12 cellular contexts compared by ENCODE assay signal in genomic region chr12:43551271-43551970, GRCh38. TPM values are rescaled to one million over a fixed set of nuclear protein-coding genes. Genes with fewer than 3 reads are reported as not detected.
DNase-seq lines count a peak whose midpoint lies in the region; ATAC-seq, FAIRE-seq and TF ChIP-seq lines count a peak whose summit lies in the region.
"Had no signal": no experiment of that assay in that cellular context is flagged by ENCODE, and none has a peak within 500 bp of the region (broad histone marks: within the 10 kb centered on the region; RNA-seq: fewer than 3 reads in every experiment).

No MANE protein-coding gene starts in this region.

- TF ChIP-seq CTCF in astrocyte of the spinal cord (IDR thresholded peaks at IDR 0.05; ENCODE audit: low read depth, low read length) (no peak), keratinocyte (optimal IDR thresholded peaks at IDR 0.05 in 1 of 3, IDR thresholded peaks at IDR 0.05 in 1 of 3, conservative IDR thresholded peaks at IDR 0.05 in 1 of 3; ENCODE audit: extremely low read depth in 1 of 3, insufficient read depth in 2 of 3, low read length in 3 of 3) (no peak), Peyer's patch (IDR thresholded peaks at IDR 0.05) (no peak)
- TF ChIP-seq CTCF in CD4-positive, alpha-beta T cell (IDR thresholded peaks at IDR 0.05) = no peak

- H3K9me3 ChIP-seq in keratinocyte (ENCODE audit: control insufficient read depth, low read depth, low read length) (no peaks in the 10 kb centered on the region), skeletal muscle satellite cell (replicated peaks; ENCODE audit: low read length) (no peaks in the 10 kb centered on the region), Peyer's patch (no peaks in the 10 kb centered on the region)
- H3K9me3 ChIP-seq in CD4-positive, alpha-beta T cell (ENCODE audit: control insufficient read depth, low read length) = peaks cover 10% of the 10 kb centered on the region

- DNase-seq in HTR-8/SVneo (ENCODE audit: insufficient read length, low spot score) (peak; percentile 8), astrocyte of the spinal cord (ENCODE audit: low read depth, low spot score) (no peak), keratinocyte (ENCODE audit: low read depth, low spot score) (no peak), Peyer's patch (no peak), HPDE6-E6E7 (ENCODE audit: extremely low spot score) (no peak), substantia nigra (lab: John Stamatoyannopoulos, UW) (no peak)
- no peak for DNase-seq in CD4-positive, alpha-beta T cell
- DNase-seq: activated CD4-positive, alpha-beta T cell treated with anti-CD3 and anti-CD28 coated beads, Interleukin-2, amount 10 ng/mL, durations not matched to agents 24 days and 14 days; activated gamma-delta T cell had no signal

- H3K36me3 ChIP-seq in keratinocyte (ENCODE audit: control insufficient read depth in 2 of 2, extremely low read depth in 1 of 2, insufficient read depth in 2 of 2, low read length in 2 of 2) (no peaks in the 10 kb centered on the region), skeletal muscle satellite cell (ENCODE audit: insufficient read depth, low read length) (no peaks in the 10 kb centered on the region), Peyer's patch (no peaks in the 10 kb centered on the region)

- in situ Hi-C loops in astrocyte of the spinal cord (cut with HindIII; ENCODE audit: low sequenced_read_pairs) = no loop called here

- H3K36me3 Mint-ChIP-seq in CD4-positive, alpha-beta T cell (ENCODE audit: low read depth) = peaks cover 4% of the 10 kb centered on the region

- CTCF ChIA-PET in CD4-positive, alpha-beta T cell (lab: Charles Lee) = no interaction called here

- POLR2A ChIA-PET in CD4-positive, alpha-beta T cell (lab: Charles Lee) = no interaction called here

- peaks cover 27% of the 10 kb centered on the region for H3K27me3 ChIP-seq in keratinocyte (ENCODE audit: control insufficient read depth, extremely low read depth, insufficient read depth, low read length)
- peaks cover 36% of the 10 kb centered on the region for H3K27me3 ChIP-seq in skeletal muscle satellite cell (ENCODE audit: control insufficient read depth, insufficient read depth, low read length)
- no peaks in the 10 kb centered on the region for H3K27me3 ChIP-seq in Peyer's patch
- H3K27me3 ChIP-seq in CD4-positive, alpha-beta T cell (ENCODE audit: control insufficient read depth, insufficient read depth, low read length) = peaks cover 27% of the 10 kb centered on the region

- H3K27ac ChIP-seq in keratinocyte (ENCODE audit: control insufficient read depth, insufficient read depth, low read length) (no peak overlapping the region), Peyer's patch (no peak overlapping the region), substantia nigra (ENCODE audit: low read depth, low read length, poor library complexity, severe bottlenecking) (no peak overlapping the region)
- H3K27ac ChIP-seq in CD4-positive, alpha-beta T cell (ENCODE audit: low read depth, low read length) = no peak overlapping the region

- TF ChIP-seq POLR2A in Peyer's patch (IDR thresholded peaks at IDR 0.05) = no peak

- H4K20me1 ChIP-seq in keratinocyte (ENCODE audit: control insufficient read depth, extremely low read depth, insufficient read depth, low read length) = no peaks in the 10 kb centered on the region

- H3K4me3 ChIP-seq in astrocyte of the spinal cord (ENCODE audit: low read depth, low read length) = peak overlapping the region; percentile 31
- no peak overlapping the region for H3K4me3 ChIP-seq in keratinocyte (ENCODE audit: control insufficient read depth in 2 of 3, extremely low read depth in 1 of 3, insufficient read depth in 2 of 3, low read depth in 1 of 3, low read length in 3 of 3)
- peak overlapping the region; percentile 68 for H3K4me3 ChIP-seq in skeletal muscle satellite cell (ENCODE audit: low read length)
- H3K4me3 ChIP-seq in Peyer's patch = no peak overlapping the region

- no peak overlapping the region for H2AFZ ChIP-seq in keratinocyte (ENCODE audit: control insufficient read depth, low read length)

- no peak overlapping the region for H3K9ac ChIP-seq in keratinocyte (ENCODE audit: control insufficient read depth, extremely low read depth, insufficient read depth, low read length)
- no peak overlapping the region for H3K9ac ChIP-seq in skeletal muscle satellite cell (ENCODE audit: low read depth, low read length)

- peaks cover 14% of the 10 kb centered on the region for H3K9me3 Mint-ChIP-seq in CD4-positive, alpha-beta T cell

- dilution Hi-C loops in keratinocyte (cut with MboI; ENCODE audit: extremely low pct_ligation_motif_present, low sequenced_read_pairs) = no loop called here

- H3K27me3 Mint-ChIP-seq in CD4-positive, alpha-beta T cell = peaks cover 56% of the 10 kb centered on the region

- no peak overlapping the region for H3K27ac Mint-ChIP-seq in CD4-positive, alpha-beta T cell
- H3K27ac Mint-ChIP-seq: activated CD4-positive, alpha-beta T cell treated with anti-CD3 and anti-CD28 coated beads, Interleukin-2, amount 10 ng/mL, durations not matched to agents 24 days and 14 days; stimulated activated naive CD8-positive, alpha-beta T cell treated with anti-CD3 and anti-CD28 coated beads, Interleukin-15, Interleukin-2, amounts not matched to agents 100 ng/mL and 50 ng/mL, for 24 hours had no signal

- no peaks in the 10 kb centered on the region for H3K9me1 ChIP-seq in keratinocyte (ENCODE audit: control insufficient read depth, extremely low read depth, insufficient read depth, low read length)

- H3K4me2 ChIP-seq in keratinocyte (ENCODE audit: control insufficient read depth, extremely low read depth, insufficient read depth, low read depth, low read length) (peak overlapping the region; percentile 16), skeletal muscle satellite cell (ENCODE audit: low read length) (peak overlapping the region; percentile 88)

- H3K79me2 ChIP-seq in keratinocyte (ENCODE audit: control insufficient read depth, insufficient read depth, low read length) = no peaks in the 10 kb centered on the region

- FAIRE-seq in HTR-8/SVneo (lab: Jason Lieb, UNC) = no peak
- FAIRE-seq in keratinocyte (lab: Jason Lieb, UNC) = no peak

- H3K4me1 Mint-ChIP-seq in CD4-positive, alpha-beta T cell (ENCODE audit: low read depth) = no peaks in the 10 kb centered on the region
- H3K4me1 Mint-ChIP-seq: activated CD4-positive, alpha-beta T cell treated with anti-CD3 and anti-CD28 coated beads, Interleukin-2, amount 10 ng/mL, durations not matched to agents 24 days and 14 days had no signal

- no peak for ATAC-seq in CD4-positive, alpha-beta T cell (ENCODE audit: poor library complexity)

- intact Hi-C loops in CD4-positive, alpha-beta T cell (cut with DNase I, micrococcal nuclease) = no loop called here

- H3K4me3 Mint-ChIP-seq in CD4-positive, alpha-beta T cell = no peak overlapping the region
- H3K4me3 Mint-ChIP-seq: activated CD4-positive, alpha-beta T cell treated with anti-CD3 and anti-CD28 coated beads, Interleukin-2, amount 10 ng/mL, durations not matched to agents 24 days and 14 days; stimulated activated naive CD8-positive, alpha-beta T cell treated with anti-CD3 and anti-CD28 coated beads, Interleukin-15, Interleukin-2, amounts not matched to agents 100 ng/mL and 50 ng/mL, for 24 hours had no signal

- H3K4me1 ChIP-seq in keratinocyte (ENCODE audit: control insufficient read depth, extremely low read depth, insufficient read depth, low read length) (no peaks in the 10 kb centered on the region), skeletal muscle satellite cell (ENCODE audit: control insufficient read depth, insufficient read depth, low read length) (peaks cover 4% of the 10 kb centered on the region), Peyer's patch (no peaks in the 10 kb centered on the region)

RNA-seq across cellular contexts. Expression of gene ADAMTS20, which starts 0.6 kb away (rescaled TPM):
- not detected in 3 replicates for polyA plus RNA-seq in keratinocyte
- polyA plus RNA-seq in keratinocyte (2011; ENCODE audit: low read depth) = not detected
- polyA plus RNA-seq in keratinocyte (2011; cell fraction: cytosol; rRNA removed) = not detected in 2 replicates
- not detected in 2 replicates for polyA plus RNA-seq in keratinocyte (2011; cell fraction: nucleus; rRNA removed)
- polyA plus RNA-seq in keratinocyte (2012; ENCODE audit: low replicate concordance) = not detected in 2 replicates
- polyA minus RNA-seq in keratinocyte = not detected in 3 replicates
- polyA minus RNA-seq in keratinocyte (2011; cell fraction: cytosol; rRNA and poly(A)+ RNA removed) = not detected
- not detected in 2 replicates for polyA minus RNA-seq in keratinocyte (2011; cell fraction: nucleus; rRNA and poly(A)+ RNA removed)
- not detected in 2 replicates for total RNA-seq in skeletal muscle satellite cell (2012; rRNA removed)
- total RNA-seq in Peyer's patch = not detected
- not detected for total RNA-seq in CD4-positive, alpha-beta T cell
- total RNA-seq: activated CD4-positive, alpha-beta T cell treated with anti-CD3 and anti-CD28 coated beads, Interleukin-2, amount 10 ng/mL, durations not matched to agents 24 days and 14 days; dermis microvascular lymphatic vessel endothelial cell had no signal

Comparison
In these comparisons a context has a peak if more than half of its experiments do, and no peak if none do; other contexts are left out.
1. H3K4me3 ChIP-seq: peak in astrocyte of the spinal cord (single experiment) and skeletal muscle satellite cell (single experiment); none in keratinocyte (0 of 3) and Peyer's patch (0 of 4).